1 cellular context compared by ENCODE assay signal in genomic region chr9:136927343-136928261, GRCh38.
TF ChIP-seq lines count a peak whose summit lies in the region.

No MANE protein-coding gene starts in this region.

TF ChIP-seq in WTC11, 78 proteins besides CTCF, POLR2A, EP300 and RAD21 (continued from another document):
- TF ChIP-seq, protein P1, sequence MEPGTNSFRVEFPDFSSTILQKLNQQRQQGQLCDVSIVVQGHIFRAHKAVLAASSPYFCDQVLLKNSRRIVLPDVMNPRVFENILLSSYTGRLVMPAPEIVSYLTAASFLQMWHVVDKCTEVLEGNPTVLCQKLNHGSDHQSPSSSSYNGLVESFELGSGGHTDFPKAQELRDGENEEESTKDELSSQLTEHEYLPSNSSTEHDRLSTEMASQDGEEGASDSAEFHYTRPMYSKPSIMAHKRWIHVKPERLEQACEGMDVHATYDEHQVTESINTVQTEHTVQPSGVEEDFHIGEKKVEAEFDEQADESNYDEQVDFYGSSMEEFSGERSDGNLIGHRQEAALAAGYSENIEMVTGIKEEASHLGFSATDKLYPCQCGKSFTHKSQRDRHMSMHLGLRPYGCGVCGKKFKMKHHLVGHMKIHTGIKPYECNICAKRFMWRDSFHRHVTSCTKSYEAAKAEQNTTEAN (CRISPR knock-in tag; IDR thresholded peaks at IDR 0.05): no peak
- TF ChIP-seq, protein P2, sequence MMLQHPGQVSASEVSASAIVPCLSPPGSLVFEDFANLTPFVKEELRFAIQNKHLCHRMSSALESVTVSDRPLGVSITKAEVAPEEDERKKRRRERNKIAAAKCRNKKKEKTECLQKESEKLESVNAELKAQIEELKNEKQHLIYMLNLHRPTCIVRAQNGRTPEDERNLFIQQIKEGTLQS (CRISPR knock-in tag; conservative IDR thresholded peaks at IDR 0.05): no peak
- TF ChIP-seq, protein P3, sequence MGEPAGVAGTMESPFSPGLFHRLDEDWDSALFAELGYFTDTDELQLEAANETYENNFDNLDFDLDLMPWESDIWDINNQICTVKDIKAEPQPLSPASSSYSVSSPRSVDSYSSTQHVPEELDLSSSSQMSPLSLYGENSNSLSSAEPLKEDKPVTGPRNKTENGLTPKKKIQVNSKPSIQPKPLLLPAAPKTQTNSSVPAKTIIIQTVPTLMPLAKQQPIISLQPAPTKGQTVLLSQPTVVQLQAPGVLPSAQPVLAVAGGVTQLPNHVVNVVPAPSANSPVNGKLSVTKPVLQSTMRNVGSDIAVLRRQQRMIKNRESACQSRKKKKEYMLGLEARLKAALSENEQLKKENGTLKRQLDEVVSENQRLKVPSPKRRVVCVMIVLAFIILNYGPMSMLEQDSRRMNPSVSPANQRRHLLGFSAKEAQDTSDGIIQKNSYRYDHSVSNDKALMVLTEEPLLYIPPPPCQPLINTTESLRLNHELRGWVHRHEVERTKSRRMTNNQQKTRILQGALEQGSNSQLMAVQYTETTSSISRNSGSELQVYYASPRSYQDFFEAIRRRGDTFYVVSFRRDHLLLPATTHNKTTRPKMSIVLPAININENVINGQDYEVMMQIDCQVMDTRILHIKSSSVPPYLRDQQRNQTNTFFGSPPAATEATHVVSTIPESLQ (CRISPR knock-in tag; IDR thresholded peaks at IDR 0.05): no peak
